In the genomic region with DNA sequence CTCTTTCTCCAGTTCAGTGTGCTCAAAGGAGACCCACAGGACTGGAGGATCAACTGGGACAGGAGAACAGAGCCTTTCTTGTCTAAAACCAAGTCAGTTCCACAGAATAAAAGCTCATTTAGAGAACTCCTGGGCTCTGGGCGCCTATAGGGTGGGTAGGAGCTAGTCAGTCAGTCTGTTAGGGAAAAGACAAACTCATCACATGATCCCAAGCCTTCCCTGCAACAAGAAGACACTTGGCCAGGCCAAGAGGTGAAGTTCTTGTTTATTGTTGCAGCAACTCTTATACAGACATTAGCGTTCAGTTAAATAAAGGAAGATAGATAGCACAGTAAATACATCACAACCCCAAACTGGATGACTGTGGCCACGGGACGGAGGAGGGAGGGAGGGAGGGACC, we compare ENCODE assay signal across 18 cellular contexts.
"Had no signal": no experiment of that assay in that cellular context is flagged by ENCODE, and none has a peak within 500 bp of the region (broad histone marks: within the 10 kb centered on the region; RNA-seq: fewer than 3 reads in every experiment).

No MANE protein-coding gene starts in this region.

- H3K36me3 ChIP-seq: cardiac muscle cell, heart left ventricle, right atrium auricular region had no signal

- H3K4me3 ChIP-seq: cardiac muscle cell, heart left ventricle, right atrium auricular region, skin epidermis had no signal

- ATAC-seq: activated CD8-positive, alpha-beta memory T cell treated with anti-CD3 and anti-CD28 coated beads, Interleukin-2, amount 10 ng/mL, durations not matched to agents 7 days and 5 days; foreskin keratinocyte; heart left ventricle; natural killer cell treated with Interleukin-12 subunit alpha and Interleukin-12 subunit beta and Interleukin-15 and Interleukin-18, amount 100 ng/mL, for 72 hours; SK-N-SH treated with all-trans-retinoic acid at 6 μM for 48 hours; stimulated activated naive CD8-positive, alpha-beta T cell treated with anti-CD3 and anti-CD28 coated beads, Interleukin-15, amount 100 ng/mL, for 72 hours had no signal

- H3K27ac ChIP-seq: cardiac muscle cell, epithelial cell of prostate, foreskin keratinocyte, heart left ventricle, right atrium auricular region, skin epidermis had no signal

- H3K4me1 ChIP-seq: foreskin keratinocyte, heart left ventricle, right atrium auricular region had no signal

- DNase-seq: activated CD4-positive, alpha-beta memory T cell treated with anti-CD3 and anti-CD28 coated beads, Interleukin-2, amount 10 ng/mL, durations not matched to agents 7 days and 5 days; activated CD4-positive, alpha-beta T cell treated with anti-CD3 and anti-CD28 coated beads for 48 hours; activated CD4-positive, CD25-positive, alpha-beta regulatory T cell; activated CD8-positive, alpha-beta memory T cell treated with anti-CD3 and anti-CD28 coated beads, Interleukin-2, amount 10 ng/mL, durations not matched to agents 7 days and 5 days; foreskin keratinocyte; heart left ventricle; kidney glomerular epithelial cell; stimulated activated CD4-positive, alpha-beta T cell treated with anti-CD3 and anti-CD28 coated beads, Interleukin-15, amount 100 ng/mL, for 24 hours; stimulated activated CD4-positive, alpha-beta T cell treated with anti-CD3 and anti-CD28 coated beads, Interleukin-2, amount 100 ng/mL, for 48 hours; stimulated activated naive CD8-positive, alpha-beta T cell treated with anti-CD3 and anti-CD28 coated beads, Interleukin-15, amount 100 ng/mL, for 72 hours; T-helper 1 cell; T-helper 9 cell had no signal

- H3K27me3 ChIP-seq: cardiac muscle cell, foreskin keratinocyte, heart left ventricle, right atrium auricular region had no signal

- H3K9me3 ChIP-seq: right atrium auricular region had no signal
